ENCODE assay signal across 1 cellular context in genomic region chr1:84721152-84721551, GRCh38.
TF ChIP-seq lines count a peak whose summit lies in the region.

No MANE protein-coding gene starts in this region.

TF ChIP-seq in K562, 482 proteins besides CTCF, POLR2A, EP300 and RAD21 (continued from another document):
- TF ChIP-seq ARNT (IDR thresholded peaks at IDR 0.05), result 0 out of 4 replicates have a peak, but pooled peaks of 1 of the 2 experiments have one; percentile 26
- TF ChIP-seq MAFF (IDR thresholded peaks at IDR 0.05; ENCODE audit: low read length), result peak; percentile 93
- TF ChIP-seq BDP1 (IDR thresholded peaks at IDR 0.05; ENCODE audit: insufficient read depth, insufficient read length), result no peak
- peak; percentile 92 for TF ChIP-seq MAFG (tag; conservative IDR thresholded peaks at IDR 0.05)
- TF ChIP-seq BCL6 (CRISPR knock-in tag; IDR thresholded peaks at IDR 0.05), result no peak
- TF ChIP-seq THRA (IDR thresholded peaks at IDR 0.05), result no peak
- no peak for TF ChIP-seq SNRNP70 (optimal IDR thresholded peaks at IDR 0.05; ENCODE audit: low read depth, low read length)
- peak; percentile 94 for TF ChIP-seq C11orf30 (IDR thresholded peaks at IDR 0.05; ENCODE audit: low read depth)
- TF ChIP-seq FOSL1 (tag; conservative IDR thresholded peaks at IDR 0.05), result peak; percentile 69
- TF ChIP-seq JUND (IDR thresholded peaks at IDR 0.05; ENCODE audit: borderline replicate concordance, low read depth, low read length), result peak; percentile 81; the same call in 1 of the 2 replicates
- TF ChIP-seq JUND (tag; IDR thresholded peaks at IDR 0.05; ENCODE audit: borderline replicate concordance, low read depth, low read length), result peak; percentile 80
- TF ChIP-seq ZNF668 (CRISPR knock-in tag; IDR thresholded peaks at IDR 0.05), result no peak
- TF ChIP-seq, protein P1, sequence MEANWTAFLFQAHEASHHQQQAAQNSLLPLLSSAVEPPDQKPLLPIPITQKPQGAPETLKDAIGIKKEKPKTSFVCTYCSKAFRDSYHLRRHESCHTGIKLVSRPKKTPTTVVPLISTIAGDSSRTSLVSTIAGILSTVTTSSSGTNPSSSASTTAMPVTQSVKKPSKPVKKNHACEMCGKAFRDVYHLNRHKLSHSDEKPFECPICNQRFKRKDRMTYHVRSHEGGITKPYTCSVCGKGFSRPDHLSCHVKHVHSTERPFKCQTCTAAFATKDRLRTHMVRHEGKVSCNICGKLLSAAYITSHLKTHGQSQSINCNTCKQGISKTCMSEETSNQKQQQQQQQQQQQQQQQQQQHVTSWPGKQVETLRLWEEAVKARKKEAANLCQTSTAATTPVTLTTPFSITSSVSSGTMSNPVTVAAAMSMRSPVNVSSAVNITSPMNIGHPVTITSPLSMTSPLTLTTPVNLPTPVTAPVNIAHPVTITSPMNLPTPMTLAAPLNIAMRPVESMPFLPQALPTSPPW (CRISPR knock-in tag; IDR thresholded peaks at IDR 0.05), result no peak
- TF ChIP-seq, protein P2, sequence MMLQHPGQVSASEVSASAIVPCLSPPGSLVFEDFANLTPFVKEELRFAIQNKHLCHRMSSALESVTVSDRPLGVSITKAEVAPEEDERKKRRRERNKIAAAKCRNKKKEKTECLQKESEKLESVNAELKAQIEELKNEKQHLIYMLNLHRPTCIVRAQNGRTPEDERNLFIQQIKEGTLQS (IDR thresholded peaks at IDR 0.05), result peak; percentile 58; the same call in 1 of the 2 replicates
- TF ChIP-seq, protein P2 (CRISPR knock-in tag; conservative IDR thresholded peaks at IDR 0.05), result no peak
- TF ChIP-seq TAF7 (tag; IDR thresholded peaks at IDR 0.05), result no peak
TF ChIP-seq in K562: peak in this region for 17.
